ENCODE assay signal across 16 cellular contexts in genomic region chr10:45471531-45472310, GRCh38.
DNase-seq lines count a peak whose midpoint lies in the region; ATAC-seq, FAIRE-seq and TF ChIP-seq lines count a peak whose summit lies in the region.
"Had no signal": no experiment of that assay in that cellular context is flagged by ENCODE, and none has a peak within 500 bp of the region (broad histone marks: within the 10 kb centered on the region; RNA-seq: fewer than 3 reads in every experiment).

No MANE protein-coding gene starts in this region.

- ATAC-seq in left cardiac atrium = no peak

- H3K9ac ChIP-seq in endothelial cell of umbilical vein (replicated peaks; ENCODE audit: extremely low read depth, insufficient read depth, low read length) = no peak overlapping the region
- peak overlapping the region; percentile 12 for H3K9ac ChIP-seq in mesendoderm (ENCODE audit: low read length)
- H3K9ac ChIP-seq: GM23248 had no signal

- no peak overlapping the region for H2BK15ac ChIP-seq in mesendoderm (replicated peaks; ENCODE audit: low read depth)

- H3K23ac ChIP-seq in mesendoderm (ENCODE audit: low read length) = no peak overlapping the region

- no peaks in the 10 kb centered on the region for H3K4me1 Mint-ChIP-seq in MCF 10A (ENCODE audit: insufficient read depth, unreplicated experiment)

- dilution Hi-C loops in endothelial cell of umbilical vein (cut with MboI; ENCODE audit: extremely low pct_ligation_motif_present, low sequenced_read_pairs) = no loop called here

- no peak overlapping the region for H4K5ac ChIP-seq in mesendoderm (ENCODE audit: low read length)

- no peak for TF ChIP-seq POLR2A in endothelial cell of umbilical vein (IDR thresholded peaks at IDR 0.05; ENCODE audit: low read depth, low read length)

- DNase-seq in left ventricle myocardium inferior (no peak), left cardiac atrium (no peak), endothelial cell of umbilical vein (ENCODE audit: low read depth, low spot score) (peak; percentile 60), mesendoderm (peak; percentile 79), occipital lobe (lab: John Stamatoyannopoulos, UW) (no peak), head of caudate nucleus (no peak), MCF 10A (ENCODE audit: unreplicated experiment) (no peak)
- DNase-seq: activated T-cell treated with anti-CD3 and anti-CD28 coated beads, Interleukin-2, amount 50 U/mL, for 48 hours; amygdala; GM23248; KBM-7; NCI-H1694 treated with DMSO at 0.1 percent for 48 hours; NCI-H524; sigmoid colon had no signal

- no peak overlapping the region for H3K27ac Mint-ChIP-seq in MCF 10A (ENCODE audit: low read depth, unreplicated experiment)

- no peaks in the 10 kb centered on the region for H3K27me3 Mint-ChIP-seq in MCF 10A (ENCODE audit: insufficient read depth, unreplicated experiment)

- no peak overlapping the region for H2BK120ac ChIP-seq in mesendoderm (ENCODE audit: low read depth, low read length)

- CTCF ChIA-PET in endothelial cell of umbilical vein (lab: Charles Lee) (interaction anchor here (1.2 to 1.4 kb wide), 2 partner anchors 200 to 237 kb away, joined by 3 read pairs; partner anchors contain the start of gene ZFAND4), MCF 10A (lab: Yijun Ruan, JAX) (interaction anchor here (0.9 kb wide), 1 partner anchor 10 kb away, joined by 3 read pairs; no protein-coding TSS in a partner anchor)

- POLR2A ChIA-PET in endothelial cell of umbilical vein (lab: Charles Lee) = interaction anchor here (0.7 kb wide), 1 partner anchor 134 kb away, joined by 3 read pairs; no protein-coding TSS in a partner anchor
- POLR2A ChIA-PET in MCF 10A (lab: Yijun Ruan, JAX) = no interaction called here

- peak overlapping the region; percentile 6 for H2AFZ ChIP-seq in endothelial cell of umbilical vein (ENCODE audit: low read depth, low read length)
- H2AFZ ChIP-seq: GM23248 had no signal

- BruUV-seq in endothelial cell of umbilical vein (replicated peaks; lab: Mats Ljungman, UMichigan) (no TSS peak), MCF 10A (replicated peaks; lab: Mats Ljungman, UMichigan) (no TSS peak)

- peaks cover 11% of the 10 kb centered on the region for H3K79me1 ChIP-seq in mesendoderm (ENCODE audit: low read length)

- H3K18ac ChIP-seq in mesendoderm (ENCODE audit: low read length) = peak overlapping the region; percentile 45

- H3K4me3 ChIP-seq in left ventricle myocardium inferior = no peak overlapping the region
- no peak overlapping the region for H3K4me3 ChIP-seq in endothelial cell of umbilical vein (replicated peaks in 1 of 3; ENCODE audit: insufficient read depth in 1 of 3, low read depth in 1 of 3, low read length in 3 of 3)
- no peak overlapping the region for H3K4me3 ChIP-seq in mesendoderm (ENCODE audit: low read length)
- H3K4me3 ChIP-seq: GM23248, sigmoid colon had no signal

- no peaks in the 10 kb centered on the region for H3K9me1 ChIP-seq in endothelial cell of umbilical vein (replicated peaks; ENCODE audit: control insufficient read depth, extremely low read depth, insufficient read depth, low read length)

- peak overlapping the region; percentile 56 for H2AK5ac ChIP-seq in mesendoderm (ENCODE audit: low read length)

- H3K9me3 Mint-ChIP-seq in MCF 10A (ENCODE audit: unreplicated experiment) = no peaks in the 10 kb centered on the region

- no peak overlapping the region for H3K4ac ChIP-seq in mesendoderm (ENCODE audit: low read depth, low read length)

- FAIRE-seq in endothelial cell of umbilical vein (lab: Jason Lieb, UNC) = no peak
- FAIRE-seq: A204.1 had no signal

- peaks cover 14% of the 10 kb centered on the region for H3K36me3 Mint-ChIP-seq in MCF 10A (ENCODE audit: insufficient read depth, unreplicated experiment)

- H2BK5ac ChIP-seq in mesendoderm (ENCODE audit: low read length) = no peak overlapping the region

- H4K20me1 ChIP-seq in endothelial cell of umbilical vein (replicated peaks; ENCODE audit: control insufficient read depth, extremely low read depth, insufficient read depth, low read length) = no peaks in the 10 kb centered on the region

- H3K79me2 ChIP-seq in endothelial cell of umbilical vein (ENCODE audit: control insufficient read depth, insufficient read depth, low read length) (no peaks in the 10 kb centered on the region), mesendoderm (ENCODE audit: control insufficient read depth, insufficient read depth, low read length) (no peaks in the 10 kb centered on the region)

- no peak overlapping the region for H4K8ac ChIP-seq in mesendoderm (ENCODE audit: low read depth, low read length)

- H3K27me3 ChIP-seq in left ventricle myocardium inferior (ENCODE audit: low read depth) (no peaks in the 10 kb centered on the region), endothelial cell of umbilical vein (ENCODE audit: control insufficient read depth in 2 of 2, insufficient read depth in 2 of 2, low read length in 2 of 2) (no peaks in the 10 kb centered on the region), mesendoderm (ENCODE audit: insufficient read depth, low read length, poor library complexity) (no peaks in the 10 kb centered on the region)
- H3K27me3 ChIP-seq: sigmoid colon had no signal

- H3K27ac ChIP-seq in left ventricle myocardium inferior (replicated peaks) (peak overlapping the region; percentile 63), endothelial cell of umbilical vein (ENCODE audit: insufficient read depth, low read depth, low read length) (no peak overlapping the region), mesendoderm (ENCODE audit: low read depth, low read length) (no peak overlapping the region), temporal lobe (ENCODE audit: low read depth, low read length) (peak overlapping the region; percentile 75)
- H3K27ac ChIP-seq: GM23248, sigmoid colon had no signal

- WGBS in mesendoderm (ENCODE audit: extremely low coverage, insufficient coverage, low lambda C conversion rate) = no CpG with 5 or more reads among the region's 8 CpGs

- peaks cover 38% of the 10 kb centered on the region for H3K4me1 ChIP-seq in left ventricle myocardium inferior
- peaks cover 23% of the 10 kb centered on the region for H3K4me1 ChIP-seq in endothelial cell of umbilical vein (ENCODE audit: control insufficient read depth, extremely low read depth, insufficient read depth, low read length)
- peaks cover 4% of the 10 kb centered on the region for H3K4me1 ChIP-seq in mesendoderm (ENCODE audit: control insufficient read depth, low read depth, low read length)

- peaks cover 9% of the 10 kb centered on the region for H3K9me3 ChIP-seq in left ventricle myocardium inferior (replicated peaks)
- H3K9me3 ChIP-seq in endothelial cell of umbilical vein (replicated peaks; ENCODE audit: control insufficient read depth, insufficient read depth, low read length) = no peaks in the 10 kb centered on the region
- H3K9me3 ChIP-seq: sigmoid colon had no signal

- no peak overlapping the region for H3K4me3 Mint-ChIP-seq in MCF 10A (ENCODE audit: unreplicated experiment)

- peak overlapping the region; percentile 51 for H3K56ac ChIP-seq in mesendoderm (ENCODE audit: low read length)

- intact Hi-C loops in left ventricle myocardium inferior (cut with micrococcal nuclease) = loop anchor here (10.0 kb wide), 1 partner anchor 53 kb away; no protein-coding TSS in a partner anchor
- intact Hi-C loops in left cardiac atrium (cut with DNase I) = loop anchor here in 1 of 2 donors (5.0 kb wide), 1 partner anchor 121 kb away; no protein-coding TSS in a partner anchor
- intact Hi-C loops in endothelial cell of umbilical vein (cut with micrococcal nuclease) = no loop called here
- intact Hi-C loops in head of caudate nucleus (cut with DNase I) = no loop called here
- intact Hi-C loops in MCF 10A (cut with micrococcal nuclease) = no loop called here

- TF ChIP-seq CTCF in left ventricle myocardium inferior (IDR thresholded peaks at IDR 0.05; ENCODE audit: borderline replicate concordance) (no peak), endothelial cell of umbilical vein (IDR thresholded peaks at IDR 0.05; ENCODE audit: extremely low read depth in 1 of 2, insufficient read depth in 1 of 2, low read depth in 1 of 2, low read length in 2 of 2) (no peak), MCF 10A (IDR thresholded peaks at IDR 0.05; ENCODE audit: unreplicated experiment) (no peak)

- H3K4me2 ChIP-seq in endothelial cell of umbilical vein (ENCODE audit: insufficient read depth, low read length) = peak overlapping the region; percentile 32
- H3K4me2 ChIP-seq in mesendoderm (ENCODE audit: low read length) = no peak overlapping the region

- H3K36me3 ChIP-seq in left ventricle myocardium inferior (no peaks in the 10 kb centered on the region), endothelial cell of umbilical vein (ENCODE audit: control insufficient read depth in 2 of 2, extremely low read depth in 1 of 2, insufficient read depth in 2 of 2, low read length in 2 of 2) (no peaks in the 10 kb centered on the region), mesendoderm (ENCODE audit: control insufficient read depth, insufficient read depth, low read length) (no peaks in the 10 kb centered on the region)
- H3K36me3 ChIP-seq: sigmoid colon had no signal

TF ChIP-seq in endothelial cell of umbilical vein, 7 proteins besides CTCF, POLR2A, EP300 and RAD21:
- TF ChIP-seq FOS (IDR thresholded peaks at IDR 0.05; ENCODE audit: borderline replicate concordance, insufficient read depth, low read length) (no peak), GATA2 (IDR thresholded peaks at IDR 0.05; ENCODE audit: insufficient read depth, insufficient read length, low read depth, low read length) (no peak), JUN (IDR thresholded peaks at IDR 0.05; ENCODE audit: borderline replicate concordance, insufficient read depth, insufficient read length, low read depth) (no peak), EZH2 (IDR thresholded peaks at IDR 0.05; ENCODE audit: borderline replicate concordance, low read depth, low read length, severe bottlenecking) (no peak), MYC (IDR thresholded peaks at IDR 0.05; ENCODE audit: low read depth, low read length) (no peak), POLR2AphosphoS5 (IDR thresholded peaks at IDR 0.05; ENCODE audit: insufficient read depth, low read depth, low read length) (no peak)
- TF ChIP-seq, protein P1, sequence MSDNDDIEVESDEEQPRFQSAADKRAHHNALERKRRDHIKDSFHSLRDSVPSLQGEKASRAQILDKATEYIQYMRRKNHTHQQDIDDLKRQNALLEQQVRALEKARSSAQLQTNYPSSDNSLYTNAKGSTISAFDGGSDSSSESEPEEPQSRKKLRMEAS (IDR thresholded peaks at IDR 0.05; ENCODE audit: insufficient read depth, insufficient read length) = no peak

Comparison
In these comparisons a context has a peak if more than half of its experiments do, and no peak if none do; other contexts are left out.
1. DNase-seq: peak in endothelial cell of umbilical vein (single experiment) and mesendoderm (single experiment); none in left ventricle myocardium inferior (single experiment), left cardiac atrium (single experiment), occipital lobe (single experiment), head of caudate nucleus (0 of 42) and MCF 10A (single experiment).
2. H3K27ac ChIP-seq: peak in left ventricle myocardium inferior (single experiment) and temporal lobe (single experiment); none in endothelial cell of umbilical vein (single experiment) and mesendoderm (single experiment).